Comparison of ENCODE assay signal across 14 cellular contexts in the genomic region with DNA sequence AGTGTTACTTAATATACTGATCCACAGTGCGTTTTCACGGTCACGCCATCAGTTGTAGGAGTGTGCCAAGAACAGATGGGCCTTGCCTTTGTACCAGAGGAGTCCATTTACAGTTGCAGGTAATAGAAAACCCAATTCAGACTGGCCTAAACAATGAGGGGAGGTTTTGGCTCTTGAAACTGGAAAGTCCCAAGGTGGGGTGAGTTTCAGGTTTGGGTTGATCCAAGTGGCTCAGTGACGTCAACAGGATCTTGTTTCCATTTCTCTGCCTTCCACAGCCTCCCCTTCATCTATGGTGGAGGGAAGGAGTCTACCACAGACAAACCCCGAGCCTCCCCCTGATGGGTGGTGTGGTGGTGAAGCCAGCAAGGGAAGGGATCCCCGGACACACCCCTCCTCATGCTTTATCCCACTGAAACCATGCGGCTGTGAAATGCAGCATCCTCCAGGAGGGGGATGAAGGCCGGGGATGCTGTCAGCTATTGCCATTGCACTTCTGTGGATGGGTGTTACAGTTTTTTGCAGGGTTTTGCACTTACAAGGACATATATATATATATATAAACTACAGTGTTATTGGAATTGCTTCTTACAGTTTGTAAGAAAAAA. TPM values are rescaled to one million over a fixed set of nuclear protein-coding genes. Genes with fewer than 3 reads are reported as not detected.
A peak's percentile ranks its signal among the peaks of the same experiment; 100 is the strongest.
DNase-seq lines count a peak whose midpoint lies in the region; ATAC-seq lines count a peak whose summit lies in the region.
"Had no signal": no experiment of that assay in that cellular context is flagged by ENCODE, and none has a peak within 500 bp of the region (broad histone marks: within the 10 kb centered on the region; RNA-seq: fewer than 3 reads in every experiment).

No MANE protein-coding gene starts in this region.

- ATAC-seq in GM18868 (IDR thresholded peaks at IDR 0.05; ENCODE audit: unreplicated experiment), result peak; percentile 37
- no peak for ATAC-seq in HG03045 (IDR thresholded peaks at IDR 0.05; ENCODE audit: unreplicated experiment)
- ATAC-seq: activated T-cell treated with anti-CD3 and anti-CD28 coated beads, Interleukin-2, amount 50 U/mL, for 4 hours; SK-N-SH treated with all-trans-retinoic acid at 6 μM for 48 hours had no signal

- DNase-seq in DMS 273 (lab: John Stamatoyannopoulos, UW; ENCODE audit: unreplicated experiment) (peak; percentile 31), DMS 273 treated with DMSO at 0.1 percent for 48 hours (lab: John Stamatoyannopoulos, UW) (no peak), immature natural killer cell (no peak), NCI-H226 (no peak), iPS-NIHi7 (ENCODE audit: extremely low spot score) (no peak)
- no peak for DNase-seq in activated CD4-positive, alpha-beta memory T cell treated with anti-CD3 and anti-CD28 coated beads, Interleukin-2, amount 10 ng/mL, durations not matched to agents 7 days and 5 days
- DNase-seq: activated T-cell treated with anti-CD3 and anti-CD28 coated beads, Interleukin-2, amount 50 U/mL, for 4 hours; NCI-H446 treated with DMSO at 0.1 percent for 48 hours; stimulated activated naive CD4-positive, alpha-beta T cell treated with Interleukin-2 at 50 U/mL for 16 hours had no signal

- CTCF ChIA-PET in activated CD4-positive, alpha-beta memory T cell treated with anti-CD3 and anti-CD28 coated beads, Interleukin-2, amount 10 ng/mL, durations not matched to agents 7 days and 5 days (lab: Charles Lee), result no interaction called here

- no peaks in the 10 kb centered on the region for H3K9me3 Mint-ChIP-seq in activated CD4-positive, alpha-beta memory T cell treated with anti-CD3 and anti-CD28 coated beads, Interleukin-2, amount 10 ng/mL, durations not matched to agents 7 days and 5 days
- H3K9me3 Mint-ChIP-seq in immature natural killer cell, result no peaks in the 10 kb centered on the region
- H3K9me3 Mint-ChIP-seq: activated T-cell treated with anti-CD3 and anti-CD28 coated beads, Interleukin-2, amount 50 U/mL, for 4 hours had no signal

- H3K27ac Mint-ChIP-seq in activated CD4-positive, alpha-beta memory T cell treated with anti-CD3 and anti-CD28 coated beads, Interleukin-2, amount 10 ng/mL, durations not matched to agents 7 days and 5 days, result peak overlapping the region; percentile 6
- H3K27ac Mint-ChIP-seq in immature natural killer cell, result peak overlapping the region in 5 of 6 donors; percentile 4 to 70 (median 31)

- no peaks in the 10 kb centered on the region for H3K27me3 Mint-ChIP-seq in activated CD4-positive, alpha-beta memory T cell treated with anti-CD3 and anti-CD28 coated beads, Interleukin-2, amount 10 ng/mL, durations not matched to agents 7 days and 5 days
- H3K27me3 Mint-ChIP-seq in immature natural killer cell (ENCODE audit: low read depth in 3 of 3), result peaks cover 2 to 17% (median 7%) of the 10 kb centered on the region in 3 donors

- POLR2A ChIA-PET in activated CD4-positive, alpha-beta memory T cell treated with anti-CD3 and anti-CD28 coated beads, Interleukin-2, amount 10 ng/mL, durations not matched to agents 7 days and 5 days (lab: Charles Lee), result no interaction called here

- H3K36me3 Mint-ChIP-seq in activated CD4-positive, alpha-beta memory T cell treated with anti-CD3 and anti-CD28 coated beads, Interleukin-2, amount 10 ng/mL, durations not matched to agents 7 days and 5 days (ENCODE audit: low read depth), result peaks cover 40% of the 10 kb centered on the region
- peaks cover 3 to 16% (median 5%) of the 10 kb centered on the region in 3 donors for H3K36me3 Mint-ChIP-seq in immature natural killer cell

- no peak overlapping the region for H3K4me3 Mint-ChIP-seq in activated CD4-positive, alpha-beta memory T cell treated with anti-CD3 and anti-CD28 coated beads, Interleukin-2, amount 10 ng/mL, durations not matched to agents 7 days and 5 days
- no peak overlapping the region for H3K4me3 Mint-ChIP-seq in immature natural killer cell
- H3K4me3 Mint-ChIP-seq: activated T-cell treated with anti-CD3 and anti-CD28 coated beads, Interleukin-2, amount 50 U/mL, for 4 hours had no signal

- H3K4me1 Mint-ChIP-seq in activated CD4-positive, alpha-beta memory T cell treated with anti-CD3 and anti-CD28 coated beads, Interleukin-2, amount 10 ng/mL, durations not matched to agents 7 days and 5 days, result peaks cover 52% of the 10 kb centered on the region
- peaks cover 66 to 69% of the 10 kb centered on the region in 2 donors for H3K4me1 Mint-ChIP-seq in immature natural killer cell

RNA-seq across cellular contexts. Expression of a gene that starts 14.8 kb away (rescaled TPM):
- total RNA-seq in activated CD4-positive, alpha-beta memory T cell treated with anti-CD3 and anti-CD28 coated beads, Interleukin-2, amount 10 ng/mL, durations not matched to agents 7 days and 5 days, result under 1 TPM; 0.13 to 0.15 TPM
- polyA plus RNA-seq in immature natural killer cell, result not detected
- total RNA-seq: fibroblast of villous mesenchyme, HT-29 had no signal
